ENCODE assay signal across 8 cellular contexts in genomic region chr20:47725248-47725973, GRCh38. TPM values are rescaled to one million over a fixed set of nuclear protein-coding genes. Genes with fewer than 3 reads are reported as not detected.
DNase-seq lines count a peak whose midpoint lies in the region; ATAC-seq and TF ChIP-seq lines count a peak whose summit lies in the region.

No MANE protein-coding gene starts in this region.

- H4K20me1 ChIP-seq in osteoblast (ENCODE audit: insufficient read depth, low read length) = no peaks in the 10 kb centered on the region

- intact Hi-C loops in thyroid gland (cut with DNase I) = no loop called here

- H3K36me3 ChIP-seq in osteoblast (ENCODE audit: insufficient read depth, low read length) = no peaks in the 10 kb centered on the region
- H3K36me3 ChIP-seq in thyroid gland = no peaks in the 10 kb centered on the region

- peak; percentile 82 for ATAC-seq in foreskin keratinocyte
- ATAC-seq in GM21786 (IDR thresholded peaks at IDR 0.05; ENCODE audit: unreplicated experiment) = no peak

- H3K27ac ChIP-seq in foreskin keratinocyte (no peak overlapping the region), osteoblast (ENCODE audit: low read depth, low read length) (no peak overlapping the region), thyroid gland (no peak overlapping the region)

- no peak for TF ChIP-seq POLR2A in thyroid gland (IDR thresholded peaks at IDR 0.05)

- WGBS in thyroid gland, 2 donors = 55 to 59% methylated on average over 18 of the region's 18 CpGs

- H3K27me3 ChIP-seq in foreskin keratinocyte (no peaks in the 10 kb centered on the region), osteoblast (ENCODE audit: insufficient read depth, low read length) (peaks cover 3% of the 10 kb centered on the region), thyroid gland (no peaks in the 10 kb centered on the region)

- H3K9me3 ChIP-seq in osteoblast (ENCODE audit: low read depth, low read length) (no peaks in the 10 kb centered on the region), thyroid gland (no peaks in the 10 kb centered on the region)

- peak; percentile 37 for DNase-seq in GF-D8 (lab: John Stamatoyannopoulos, UW)
- DNase-seq in LNCaP clone FGC (ENCODE audit: low read depth) = peak; percentile 67
- peak; percentile 53 for DNase-seq in SIG-M5 (lab: John Stamatoyannopoulos, UW)
- DNase-seq in activated T-helper 9 cell treated with anti-CD3 and anti-CD28 coated beads, Interleukin-2, amount 50 U/mL, for 16 hours (ENCODE audit: low read depth) = peak; percentile 57
- DNase-seq in foreskin keratinocyte = peak; percentile 44 to 66
- peak; percentile 95 for DNase-seq in osteoblast (ENCODE audit: insufficient read length, low spot score, missing footprints)
- DNase-seq in thyroid gland = peak; percentile 60 to 72

- no peak overlapping the region for H2AFZ ChIP-seq in osteoblast (ENCODE audit: low read length)

- TF ChIP-seq CTCF in LNCaP clone FGC (IDR thresholded peaks at IDR 0.05; ENCODE audit: control insufficient read depth, extremely low read depth, insufficient read depth) = peak; percentile 90
- TF ChIP-seq CTCF in foreskin keratinocyte (conservative IDR thresholded peaks at IDR 0.05) = peak; percentile 96
- TF ChIP-seq CTCF in osteoblast (IDR thresholded peaks at IDR 0.05; ENCODE audit: extremely low read depth, low read depth, low read length) = peak; percentile 92
- peak; percentile 64 to 90 (median 77) for TF ChIP-seq CTCF in thyroid gland (IDR thresholded peaks at IDR 0.05)

- H3K4me2 ChIP-seq in osteoblast (ENCODE audit: insufficient read depth, low read length) = no peak overlapping the region

- H3K4me1 ChIP-seq in foreskin keratinocyte = no peaks in the 10 kb centered on the region
- H3K4me1 ChIP-seq in osteoblast (ENCODE audit: insufficient read depth, low read length) = no peaks in the 10 kb centered on the region
- H3K4me1 ChIP-seq in thyroid gland = peaks cover 3 to 11% of the 10 kb centered on the region in 2 donors

- H3K4me3 ChIP-seq in LNCaP clone FGC (ENCODE audit: low read depth, low read length) = no peak overlapping the region
- H3K4me3 ChIP-seq in osteoblast (ENCODE audit: insufficient read depth, low read length) = no peak overlapping the region
- H3K4me3 ChIP-seq in thyroid gland (replicated peaks in 1 of 3) = no peak overlapping the region

- H3K79me2 ChIP-seq in osteoblast (ENCODE audit: insufficient read depth, low read length) = no peaks in the 10 kb centered on the region

RNA-seq across cellular contexts. Expression of gene SULF2, which starts 59.9 kb away (rescaled TPM):
- total RNA-seq in foreskin keratinocyte (230 and 277 TPM in 2 replicates), osteoblast (102 and 138 TPM in 2 replicates), thyroid gland (10 to 100 TPM; 39.4 to 90.6 (median 55.4) TPM)
- polyA plus RNA-seq in foreskin keratinocyte = 153 and 180 TPM in 2 replicates

Comparison
In these comparisons a context has a peak if more than half of its experiments do, and no peak if none do; other contexts are left out.
1. DNase-seq: peak in every context shown above with its lines; median percentile 95 in osteoblast; 67 in LNCaP clone FGC; 66 in thyroid gland; 57 in activated T-helper 9 cell treated with anti-CD3 and anti-CD28 coated beads, Interleukin-2, amount 50 U/mL, for 16 hours; 55 in foreskin keratinocyte; 53 in SIG-M5; 37 in GF-D8.